In the genomic region with DNA sequence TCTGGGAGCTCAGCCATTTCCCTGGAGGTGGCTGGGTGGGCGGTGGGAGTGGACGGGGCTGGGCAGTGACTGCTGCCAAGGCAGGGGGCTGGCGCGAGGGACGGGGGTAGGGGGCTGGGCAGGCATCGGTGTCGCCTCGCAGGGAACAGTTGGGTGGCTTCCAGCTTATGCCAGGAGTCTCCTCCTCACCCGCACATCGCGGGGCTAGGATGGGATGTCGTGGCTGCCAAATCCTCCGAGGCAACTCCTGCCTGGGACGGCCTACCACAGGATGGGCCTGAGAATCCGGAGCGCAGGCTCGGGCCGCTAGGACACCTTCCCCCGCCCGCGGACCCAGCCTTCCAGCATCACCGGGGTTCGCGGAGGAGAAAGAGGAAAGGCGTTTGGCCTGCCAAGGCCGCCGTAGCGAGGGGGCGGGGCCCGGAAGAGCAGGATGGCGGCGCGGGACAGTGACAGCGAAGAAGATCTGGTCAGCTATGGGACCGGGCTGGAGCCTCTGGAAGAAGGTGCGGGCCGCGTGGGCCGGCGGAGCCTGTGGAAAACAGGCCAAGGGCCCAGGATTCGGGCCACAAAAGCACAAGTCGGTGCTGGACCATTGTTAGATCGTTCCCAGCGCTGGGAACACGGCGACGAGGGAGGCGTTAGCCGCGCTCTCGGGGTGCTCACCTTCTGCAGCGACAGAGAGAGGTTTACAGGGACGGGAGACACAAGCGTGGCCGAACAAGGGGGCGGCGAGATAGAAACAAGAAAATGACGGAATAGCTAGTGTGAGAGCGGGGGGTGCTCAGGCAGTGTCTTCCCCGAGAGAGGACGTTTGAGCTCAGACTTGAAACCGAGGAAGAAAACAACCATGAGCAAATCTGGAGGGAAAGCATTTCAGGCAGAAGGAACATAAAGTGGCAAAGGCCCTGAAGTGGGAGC, we compare ENCODE assay signal across 1 cellular context.
TF ChIP-seq lines count a peak whose summit lies in the region.

A gene with protein sequence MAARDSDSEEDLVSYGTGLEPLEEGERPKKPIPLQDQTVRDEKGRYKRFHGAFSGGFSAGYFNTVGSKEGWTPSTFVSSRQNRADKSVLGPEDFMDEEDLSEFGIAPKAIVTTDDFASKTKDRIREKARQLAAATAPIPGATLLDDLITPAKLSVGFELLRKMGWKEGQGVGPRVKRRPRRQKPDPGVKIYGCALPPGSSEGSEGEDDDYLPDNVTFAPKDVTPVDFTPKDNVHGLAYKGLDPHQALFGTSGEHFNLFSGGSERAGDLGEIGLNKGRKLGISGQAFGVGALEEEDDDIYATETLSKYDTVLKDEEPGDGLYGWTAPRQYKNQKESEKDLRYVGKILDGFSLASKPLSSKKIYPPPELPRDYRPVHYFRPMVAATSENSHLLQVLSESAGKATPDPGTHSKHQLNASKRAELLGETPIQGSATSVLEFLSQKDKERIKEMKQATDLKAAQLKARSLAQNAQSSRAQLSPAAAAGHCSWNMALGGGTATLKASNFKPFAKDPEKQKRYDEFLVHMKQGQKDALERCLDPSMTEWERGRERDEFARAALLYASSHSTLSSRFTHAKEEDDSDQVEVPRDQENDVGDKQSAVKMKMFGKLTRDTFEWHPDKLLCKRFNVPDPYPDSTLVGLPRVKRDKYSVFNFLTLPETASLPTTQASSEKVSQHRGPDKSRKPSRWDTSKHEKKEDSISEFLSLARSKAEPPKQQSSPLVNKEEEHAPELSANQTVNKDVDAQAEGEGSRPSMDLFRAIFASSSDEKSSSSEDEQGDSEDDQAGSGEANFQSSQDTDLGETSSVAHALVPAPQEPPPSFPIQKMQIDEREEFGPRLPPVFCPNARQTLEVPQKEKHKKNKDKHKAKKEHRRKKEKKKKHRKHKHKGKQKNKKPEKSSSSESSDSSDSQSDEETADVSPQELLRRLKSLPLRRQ (plus strand): TSS at position 421 of the 921 bp plus-strand sequence. CDS start 13 bp downstream, at position 434.

TF ChIP-seq in K562, 482 proteins besides CTCF, POLR2A, EP300 and RAD21 (continued from another document and continues in another):
- TF ChIP-seq PATZ1 (CRISPR knock-in tag; IDR thresholded peaks at IDR 0.05; ENCODE audit: borderline replicate concordance) (no peak), MYBL2 (IDR thresholded peaks at IDR 0.05; ENCODE audit: low read depth) (no peak), MYBL2 (CRISPR knock-in tag; IDR thresholded peaks at IDR 0.05; ENCODE audit: borderline replicate concordance) (no peak), HINFP (tag; conservative IDR thresholded peaks at IDR 0.05; ENCODE audit: low read depth) (peak; percentile 70; the same call in 1 of the 2 replicates), ZNF444 (CRISPR knock-in tag; IDR thresholded peaks at IDR 0.05) (no peak), ZNF165 (CRISPR knock-in tag; IDR thresholded peaks at IDR 0.05; ENCODE audit: borderline replicate concordance) (no peak), COPS2 (conservative IDR thresholded peaks at IDR 0.05) (no peak), POU5F1 (IDR thresholded peaks at IDR 0.05; ENCODE audit: borderline replicate concordance, low read depth, low read length, partially characterized antibody) (peak; percentile 97), SAFB (IDR thresholded peaks at IDR 0.05; ENCODE audit: borderline replicate concordance, low read depth, low read length) (no peak), RERE (CRISPR knock-in tag; IDR thresholded peaks at IDR 0.05; ENCODE audit: borderline replicate concordance) (no peak), PREB (CRISPR knock-in tag; IDR thresholded peaks at IDR 0.05) (no peak), SOX6 (IDR thresholded peaks at IDR 0.05) (peak; percentile 38; the same call in 1 of the 2 replicates), HNRNPH1 (optimal IDR thresholded peaks at IDR 0.05; ENCODE audit: low read depth, low read length) (no peak), PBX2 (CRISPR knock-in tag; IDR thresholded peaks at IDR 0.05; ENCODE audit: low read depth) (no peak), PBX2 (tag; conservative IDR thresholded peaks at IDR 0.05; ENCODE audit: low read depth) (no peak), WHSC1 (IDR thresholded peaks at IDR 0.05; ENCODE audit: low read length) (no peak), CREB1 (IDR thresholded peaks at IDR 0.05) (peak; percentile 85), CREB1 (CRISPR knock-in tag; IDR thresholded peaks at IDR 0.05) (peak; percentile 84; the same call in 1 of the 2 replicates), IFI16 (CRISPR knock-in tag; IDR thresholded peaks at IDR 0.05) (no peak), TARDBP (IDR thresholded peaks at IDR 0.05) (peak; percentile 73; the same call in 1 of the 2 replicates), ZNF253 (CRISPR knock-in tag; conservative IDR thresholded peaks at IDR 0.05) (no peak), SIRT6 (IDR thresholded peaks at IDR 0.05; ENCODE audit: low read depth, low read length) (no peak), FOXJ3 (CRISPR knock-in tag; IDR thresholded peaks at IDR 0.05) (no peak), PRPF4 (IDR thresholded peaks at IDR 0.05; ENCODE audit: insufficient read depth, low read depth, low read length, poor library complexity, severe bottlenecking) (no peak), CREB3L1 (IDR thresholded peaks at IDR 0.05; ENCODE audit: borderline replicate concordance, low read depth) (no peak), FOXK2 (conservative IDR thresholded peaks at IDR 0.05 in 1 of 2, IDR thresholded peaks at IDR 0.05 in 1 of 2; ENCODE audit: low read depth in 2 of 2) (peak in 1 of 2 experiments; percentile 24; a peak in 1 of 4 replicates)
- TF ChIP-seq, protein P1, sequence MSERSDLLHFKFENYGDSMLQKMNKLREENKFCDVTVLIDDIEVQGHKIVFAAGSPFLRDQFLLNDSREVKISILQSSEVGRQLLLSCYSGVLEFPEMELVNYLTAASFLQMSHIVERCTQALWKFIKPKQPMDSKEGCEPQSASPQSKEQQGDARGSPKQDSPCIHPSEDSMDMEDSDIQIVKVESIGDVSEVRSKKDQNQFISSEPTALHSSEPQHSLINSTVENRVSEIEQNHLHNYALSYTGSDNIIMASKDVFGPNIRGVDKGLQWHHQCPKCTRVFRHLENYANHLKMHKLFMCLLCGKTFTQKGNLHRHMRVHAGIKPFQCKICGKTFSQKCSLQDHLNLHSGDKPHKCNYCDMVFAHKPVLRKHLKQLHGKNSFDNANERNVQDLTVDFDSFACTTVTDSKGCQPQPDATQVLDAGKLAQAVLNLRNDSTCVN (CRISPR knock-in tag; IDR thresholded peaks at IDR 0.05), result no peak
- TF ChIP-seq, protein P2, sequence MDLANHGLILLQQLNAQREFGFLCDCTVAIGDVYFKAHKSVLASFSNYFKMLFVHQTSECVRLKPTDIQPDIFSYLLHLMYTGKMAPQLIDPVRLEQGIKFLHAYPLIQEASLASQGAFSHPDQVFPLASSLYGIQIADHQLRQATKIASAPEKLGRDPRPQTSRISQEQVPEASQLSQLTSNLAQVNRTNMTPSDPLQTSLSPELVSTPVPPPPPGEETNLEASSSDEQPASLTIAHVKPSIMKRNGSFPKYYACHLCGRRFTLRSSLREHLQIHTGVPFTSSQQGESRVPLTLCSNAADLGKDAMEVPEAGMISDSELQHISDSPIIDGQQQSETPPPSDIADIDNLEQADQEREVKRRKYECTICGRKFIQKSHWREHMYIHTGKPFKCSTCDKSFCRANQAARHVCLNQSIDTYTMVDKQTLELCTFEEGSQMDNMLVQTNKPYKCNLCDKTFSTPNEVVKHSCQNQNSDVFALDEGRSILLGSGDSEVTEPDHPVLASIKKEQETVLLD (IDR thresholded peaks at IDR 0.05), result no peak
